ENCODE assay signal across 12 cellular contexts in genomic region chr18:3461704-3462103, GRCh38. TPM values are rescaled to one million over a fixed set of nuclear protein-coding genes. Genes with fewer than 3 reads are reported as not detected.
DNase-seq lines count a peak whose midpoint lies in the region; ATAC-seq and TF ChIP-seq lines count a peak whose summit lies in the region.
"Had no signal": no experiment of that assay in that cellular context is flagged by ENCODE, and none has a peak within 500 bp of the region (broad histone marks: within the 10 kb centered on the region; RNA-seq: fewer than 3 reads in every experiment).

No MANE protein-coding gene starts in this region.

- H3K9me3 ChIP-seq in HCT116 (ENCODE audit: control insufficient read depth in 1 of 2, insufficient read depth in 1 of 2, low read depth in 1 of 2, low read length in 2 of 2), result no peaks in the 10 kb centered on the region
- H3K9me3 ChIP-seq in SK-N-MC (ENCODE audit: low read depth, low read length), result peaks cover 11% of the 10 kb centered on the region

- ATAC-seq in HCT116, result no peak
- ATAC-seq in stimulated activated effector memory CD8-positive, alpha-beta T cell treated with anti-CD3 and anti-CD28 coated beads, Interleukin-12 subunit alpha, Interleukin-12 subunit beta, amount 100 ng/mL, for 72 hours, result no peak

- BruUV-seq in HCT116 (replicated peaks; lab: Mats Ljungman, UMichigan), result no TSS peak

- H3K36me3 Mint-ChIP-seq in stimulated activated effector memory CD8-positive, alpha-beta T cell treated with anti-CD3 and anti-CD28 coated beads, Interleukin-12 subunit alpha, Interleukin-12 subunit beta, amount 100 ng/mL, for 72 hours, result peaks cover 59% of the 10 kb centered on the region

- H3K36me3 ChIP-seq in HCT116 (ENCODE audit: control insufficient read depth in 1 of 2, insufficient read depth in 2 of 2, low read length in 2 of 2), result peaks cover 24 to 34% of the 10 kb centered on the region in 2 experiments
- H3K36me3 ChIP-seq in SK-N-MC (ENCODE audit: insufficient read depth, low read length), result peaks cover 55% of the 10 kb centered on the region
- H3K36me3 ChIP-seq in mesendoderm (ENCODE audit: control insufficient read depth, insufficient read depth, low read length), result peaks cover 5% of the 10 kb centered on the region

- no peak overlapping the region for H2BK5ac ChIP-seq in mesendoderm (ENCODE audit: low read length)

- no peak overlapping the region for H2BK15ac ChIP-seq in mesendoderm (replicated peaks; ENCODE audit: low read depth)

- H3K27ac ChIP-seq in HCT116 (ENCODE audit: low read depth, low read length) (peak overlapping the region; percentile 18), SK-N-MC (peak overlapping the region; percentile 86), mesendoderm (ENCODE audit: low read depth, low read length) (no peak overlapping the region)
- H3K27ac ChIP-seq: BLaER1 treated with 17β-estradiol and CSF1 and Interleukin-3, amounts not matched to agents 10 nM and 100 nM had no signal

- intact Hi-C loops in HCT116 (cut with micrococcal nuclease), result no loop called here
- intact Hi-C loops in head of caudate nucleus (cut with DNase I), result no loop called here
- intact Hi-C loops in posterior vena cava (cut with DNase I), result no loop called here

- no peak overlapping the region for H3K23ac ChIP-seq in mesendoderm (ENCODE audit: low read length)

- no peak for TF ChIP-seq CTCF in HCT116 (IDR thresholded peaks at IDR 0.05 in 2 of 3, conservative IDR thresholded peaks at IDR 0.05 in 1 of 3; ENCODE audit: borderline replicate concordance in 1 of 3, insufficient read depth in 1 of 3, low read depth in 2 of 3, low read length in 2 of 3)

- peak overlapping the region; percentile 6 for H4K8ac ChIP-seq in mesendoderm (ENCODE audit: low read depth, low read length)

- RAD21 ChIA-PET in HCT116 (lab: Charles Lee; ENCODE audit: low non-redundant PET in 1 of 2, low total read pairs in 2 of 2, uncharacterized antibody in 2 of 2, unreplicated experiment in 2 of 2), result no interaction called here

- H3K4me3 ChIP-seq in HCT116 (replicated peaks in 1 of 2; ENCODE audit: low read depth in 1 of 2, low read length in 2 of 2), result no peak overlapping the region
- H3K4me3 ChIP-seq in SK-N-MC, result no peak overlapping the region
- H3K4me3 ChIP-seq in mesendoderm (ENCODE audit: low read length), result no peak overlapping the region
- H3K4me3 ChIP-seq: BLaER1 treated with 17β-estradiol and CSF1 and Interleukin-3, amounts not matched to agents 10 nM and 100 nM; HAP-1 had no signal

- no peak overlapping the region for H4K5ac ChIP-seq in mesendoderm (ENCODE audit: low read length)

- no peak for TF ChIP-seq POLR2A in HCT116 (IDR thresholded peaks at IDR 0.05; ENCODE audit: borderline replicate concordance, extremely low read depth, insufficient read depth, insufficient read length)

- no peak overlapping the region for H2AFZ ChIP-seq in HCT116 (ENCODE audit: low read depth, low read length, poor library complexity, severe bottlenecking)

- H3K4me1 ChIP-seq in HCT116 (ENCODE audit: control insufficient read depth in 1 of 2, insufficient read depth in 2 of 2, low read length in 2 of 2) (peaks cover 30 to 51% of the 10 kb centered on the region in 2 experiments; a peak in 3 of 4 replicates), mesendoderm (ENCODE audit: control insufficient read depth, low read depth, low read length) (peaks cover 6% of the 10 kb centered on the region)

- no peak overlapping the region for H3K4me2 ChIP-seq in HCT116 (ENCODE audit: low read length)
- H3K4me2 ChIP-seq in mesendoderm (ENCODE audit: low read length), result no peak overlapping the region
- H3K4me2 ChIP-seq: BLaER1 treated with 17β-estradiol and CSF1 and Interleukin-3, amounts not matched to agents 10 nM and 100 nM had no signal

- peak overlapping the region; percentile 14 for H3K27ac Mint-ChIP-seq in stimulated activated effector memory CD8-positive, alpha-beta T cell treated with anti-CD3 and anti-CD28 coated beads, Interleukin-12 subunit alpha, Interleukin-12 subunit beta, amount 100 ng/mL, for 72 hours

- H3K18ac ChIP-seq in mesendoderm (ENCODE audit: low read length), result peak overlapping the region; percentile 68

- peaks cover 6% of the 10 kb centered on the region; the same call in 1 of the 2 replicates for H4K20me1 ChIP-seq in HCT116 (ENCODE audit: insufficient read depth)

- H3K27me3 ChIP-seq in HCT116 (ENCODE audit: insufficient read depth, low read length) (no peaks in the 10 kb centered on the region), mesendoderm (ENCODE audit: insufficient read depth, low read length, poor library complexity) (no peaks in the 10 kb centered on the region)
- H3K27me3 ChIP-seq: BLaER1 treated with 17β-estradiol and CSF1 and Interleukin-3, amounts not matched to agents 10 nM and 100 nM had no signal

- H3K9me3 Mint-ChIP-seq in stimulated activated effector memory CD8-positive, alpha-beta T cell treated with anti-CD3 and anti-CD28 coated beads, Interleukin-12 subunit alpha, Interleukin-12 subunit beta, amount 100 ng/mL, for 72 hours, result peaks cover 4% of the 10 kb centered on the region

- H2AK5ac ChIP-seq in mesendoderm (ENCODE audit: low read length), result no peak overlapping the region

- H3K79me2 ChIP-seq in HCT116 (ENCODE audit: insufficient read depth, low read length) (peaks cover 37% of the 10 kb centered on the region), mesendoderm (ENCODE audit: control insufficient read depth, insufficient read depth, low read length) (peaks cover 12% of the 10 kb centered on the region)

- TF ChIP-seq RAD21 in HCT116 (IDR thresholded peaks at IDR 0.05; ENCODE audit: low read depth), result no peak

- H3K4ac ChIP-seq in mesendoderm (ENCODE audit: low read depth, low read length), result no peak overlapping the region

- POLR2A ChIA-PET in HCT116 (lab: Charles Lee), result interaction anchor here (0.6 to 1.3 kb wide), 3 partner anchors 20 to 123 kb away, joined by 3 read pairs; no protein-coding TSS in a partner anchor

- no peaks in the 10 kb centered on the region for H3K9me2 ChIP-seq in HCT116 (ENCODE audit: insufficient read depth)

- H3K4me3 Mint-ChIP-seq in stimulated activated effector memory CD8-positive, alpha-beta T cell treated with anti-CD3 and anti-CD28 coated beads, Interleukin-12 subunit alpha, Interleukin-12 subunit beta, amount 100 ng/mL, for 72 hours, result no peak overlapping the region

- H3K4me1 Mint-ChIP-seq in stimulated activated effector memory CD8-positive, alpha-beta T cell treated with anti-CD3 and anti-CD28 coated beads, Interleukin-12 subunit alpha, Interleukin-12 subunit beta, amount 100 ng/mL, for 72 hours, result peaks cover 43% of the 10 kb centered on the region

- H2BK120ac ChIP-seq in mesendoderm (ENCODE audit: low read depth, low read length), result peak overlapping the region; percentile 61

- WGBS in mesendoderm (ENCODE audit: extremely low coverage, insufficient coverage, low lambda C conversion rate), result no CpG with 5 or more reads among the region's 5 CpGs

- CTCF ChIA-PET in HCT116 (lab: Charles Lee), result interaction anchor here (0.6 to 2.1 kb wide), 2 partner anchors 21 to 205 kb away, joined by 5 to 7 read pairs; no protein-coding TSS in a partner anchor

- peaks cover 6% of the 10 kb centered on the region for H3K79me1 ChIP-seq in mesendoderm (ENCODE audit: low read length)

- no peak overlapping the region for H3K56ac ChIP-seq in mesendoderm (ENCODE audit: low read length)

- H3K9ac ChIP-seq in HCT116 (ENCODE audit: low read length), result no peak overlapping the region
- H3K9ac ChIP-seq in SK-N-MC (ENCODE audit: insufficient read length), result no peak overlapping the region
- H3K9ac ChIP-seq in mesendoderm (ENCODE audit: low read length), result no peak overlapping the region
- H3K9ac ChIP-seq: BLaER1 treated with 17β-estradiol and CSF1 and Interleukin-3, amounts not matched to agents 10 nM and 100 nM had no signal

- DNase-seq in HCT116 (ENCODE audit: low read depth, low spot score), result no peak
- DNase-seq in SK-N-MC (ENCODE audit: low read depth, low spot score), result no peak
- DNase-seq in mesendoderm, result no peak
- DNase-seq in stimulated activated effector memory CD8-positive, alpha-beta T cell treated with anti-CD3 and anti-CD28 coated beads, Interleukin-12 subunit alpha, Interleukin-12 subunit beta, amount 100 ng/mL, for 72 hours (ENCODE audit: low spot score in 2 of 2), result no peak
- DNase-seq in head of caudate nucleus, result no peak
- DNase-seq in posterior vena cava (ENCODE audit: low spot score), result no peak
- DNase-seq in AG08396 (ENCODE audit: low spot score), result no peak
- DNase-seq: NCI-H1436 treated with DMSO at 0.1 percent for 48 hours, NCI-H2081 treated with DMSO at 0.1 percent for 48 hours, NCI-H524 had no signal

TF ChIP-seq in HCT116, 20 proteins besides CTCF, POLR2A, EP300 and RAD21 (continues in another document):
- TF ChIP-seq YY1 (IDR thresholded peaks at IDR 0.05; ENCODE audit: extremely low read depth, insufficient replicate concordance, low read depth, low read length) (no peak), CBX3 (IDR thresholded peaks at IDR 0.05; ENCODE audit: low read depth) (no peak), ZNF274 (IDR thresholded peaks at IDR 0.05; ENCODE audit: low read depth, low read length) (no peak), EZH2phosphoT487 (IDR thresholded peaks at IDR 0.05; ENCODE audit: borderline replicate concordance) (no peak)
- TF ChIP-seq, protein P1, sequence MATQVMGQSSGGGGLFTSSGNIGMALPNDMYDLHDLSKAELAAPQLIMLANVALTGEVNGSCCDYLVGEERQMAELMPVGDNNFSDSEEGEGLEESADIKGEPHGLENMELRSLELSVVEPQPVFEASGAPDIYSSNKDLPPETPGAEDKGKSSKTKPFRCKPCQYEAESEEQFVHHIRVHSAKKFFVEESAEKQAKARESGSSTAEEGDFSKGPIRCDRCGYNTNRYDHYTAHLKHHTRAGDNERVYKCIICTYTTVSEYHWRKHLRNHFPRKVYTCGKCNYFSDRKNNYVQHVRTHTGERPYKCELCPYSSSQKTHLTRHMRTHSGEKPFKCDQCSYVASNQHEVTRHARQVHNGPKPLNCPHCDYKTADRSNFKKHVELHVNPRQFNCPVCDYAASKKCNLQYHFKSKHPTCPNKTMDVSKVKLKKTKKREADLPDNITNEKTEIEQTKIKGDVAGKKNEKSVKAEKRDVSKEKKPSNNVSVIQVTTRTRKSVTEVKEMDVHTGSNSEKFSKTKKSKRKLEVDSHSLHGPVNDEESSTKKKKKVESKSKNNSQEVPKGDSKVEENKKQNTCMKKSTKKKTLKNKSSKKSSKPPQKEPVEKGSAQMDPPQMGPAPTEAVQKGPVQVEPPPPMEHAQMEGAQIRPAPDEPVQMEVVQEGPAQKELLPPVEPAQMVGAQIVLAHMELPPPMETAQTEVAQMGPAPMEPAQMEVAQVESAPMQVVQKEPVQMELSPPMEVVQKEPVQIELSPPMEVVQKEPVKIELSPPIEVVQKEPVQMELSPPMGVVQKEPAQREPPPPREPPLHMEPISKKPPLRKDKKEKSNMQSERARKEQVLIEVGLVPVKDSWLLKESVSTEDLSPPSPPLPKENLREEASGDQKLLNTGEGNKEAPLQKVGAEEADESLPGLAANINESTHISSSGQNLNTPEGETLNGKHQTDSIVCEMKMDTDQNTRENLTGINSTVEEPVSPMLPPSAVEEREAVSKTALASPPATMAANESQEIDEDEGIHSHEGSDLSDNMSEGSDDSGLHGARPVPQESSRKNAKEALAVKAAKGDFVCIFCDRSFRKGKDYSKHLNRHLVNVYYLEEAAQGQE (IDR thresholded peaks at IDR 0.05; ENCODE audit: low read depth), result no peak

RNA-seq across cellular contexts. Expression of gene TGIF1, which starts 11.7 kb away (rescaled TPM):
- 242 TPM for total RNA-seq in HCT116 (2021; ENCODE audit: unreplicated experiment)
- 199 and 245 TPM in 2 replicates for polyA plus RNA-seq in HCT116 (2012)
- 147 TPM for polyA plus RNA-seq in mesendoderm (2013, experiment 1 of 2)
- 153 TPM for polyA plus RNA-seq in mesendoderm (2013, experiment 2 of 2)
- total RNA-seq in posterior vena cava, result 10 to 100 TPM; 25.9 to 30.0 TPM
